ENCODE assay signal across 8 cellular contexts in genomic region chr19:53192771-53193533, GRCh38. TPM values are rescaled to one million over a fixed set of nuclear protein-coding genes. Genes with fewer than 3 reads are reported as not detected.
DNase-seq lines count a peak whose midpoint lies in the region; ATAC-seq, FAIRE-seq and TF ChIP-seq lines count a peak whose summit lies in the region.

TSS of gene ZNF665 (minus strand) at chr19:53193358. CDS start at chr19:53182898, 10,460 bp downstream.

- POLR2A ChIA-PET in OCI-LY7 (lab: Charles Lee): no interaction called here
- POLR2A ChIA-PET in naive thymus-derived CD8-positive, alpha-beta T cell (lab: Charles Lee): interaction anchor here (0.6 to 0.7 kb wide), 3 partner anchors 185 to 327 kb away, joined by 3 to 5 read pairs (median 3); no protein-coding TSS in a partner anchor

- no peaks in the 10 kb centered on the region for H4K20me1 ChIP-seq in OCI-LY7 (ENCODE audit: insufficient read depth, low read length)

- ATAC-seq in naive thymus-derived CD8-positive, alpha-beta T cell: peak; percentile 57 to 67
- no peak for ATAC-seq in HG03025 (IDR thresholded peaks at IDR 0.05; ENCODE audit: low FRiP score, unreplicated experiment)

- H3K4me1 ChIP-seq in BE2C (no peaks in the 10 kb centered on the region), OCI-LY7 (ENCODE audit: insufficient read depth, low read length, poor library complexity, severe bottlenecking) (peaks cover 32% of the 10 kb centered on the region)

- H3K9me2 ChIP-seq in OCI-LY7 (ENCODE audit: insufficient read depth, low read length): no peaks in the 10 kb centered on the region

- peak within 1 kb of the TSS; percentile 80 for H3K4me3 Mint-ChIP-seq in activated T-helper 2 cell treated with anti-CD3 and anti-CD28 coated beads, Interferon-gamma antibody, Interleukin-2, Interleukin-4, amounts not matched to agents 10 μg/mL and 5 μg/mL and 100 μg/mL, durations not matched to agents 14 hours and 24 hours and 36 hours (ENCODE audit: low read depth)
- H3K4me3 Mint-ChIP-seq in naive thymus-derived CD8-positive, alpha-beta T cell: peak within 1 kb of the TSS; percentile 89 to 96 (median 91)

- H3K4me3 ChIP-seq in BE2C (ENCODE audit: low read depth, low read length) (peak within 1 kb of the TSS; percentile 64), OCI-LY7 (ENCODE audit: low read depth, low read length, poor library complexity, severe bottlenecking) (peak within 1 kb of the TSS; percentile 99), fibroblast of pulmonary artery (replicated peaks; ENCODE audit: low read depth, low read length) (peak within 1 kb of the TSS; percentile 88)

- peaks cover 33% of the 10 kb centered on the region for H3K36me3 Mint-ChIP-seq in activated T-helper 2 cell treated with anti-CD3 and anti-CD28 coated beads, Interferon-gamma antibody, Interleukin-2, Interleukin-4, amounts not matched to agents 10 μg/mL and 5 μg/mL and 100 μg/mL, durations not matched to agents 14 hours and 24 hours and 36 hours (ENCODE audit: low read depth)
- peaks cover 8 to 44% (median 20%) of the 10 kb centered on the region in 3 donors for H3K36me3 Mint-ChIP-seq in naive thymus-derived CD8-positive, alpha-beta T cell

- peak within 1 kb of the TSS; percentile 93 for H3K4me2 ChIP-seq in OCI-LY7 (ENCODE audit: low read length)

- peak within 1 kb of the TSS; percentile 47 for H3K27ac ChIP-seq in OCI-LY7 (ENCODE audit: low read depth, low read length, poor library complexity, severe bottlenecking)

- TF ChIP-seq CTCF in BE2C (IDR thresholded peaks at IDR 0.05; ENCODE audit: low read depth, low read length) (no peak), OCI-LY7 (conservative IDR thresholded peaks at IDR 0.05; ENCODE audit: low read length) (no peak), fibroblast of pulmonary artery (IDR thresholded peaks at IDR 0.05; ENCODE audit: low read length, missing control alignments) (no peak)

- H2AFZ ChIP-seq in OCI-LY7 (ENCODE audit: low read length): peak within 1 kb of the TSS; percentile 78

- H3K27me3 Mint-ChIP-seq in activated T-helper 2 cell treated with anti-CD3 and anti-CD28 coated beads, Interferon-gamma antibody, Interleukin-2, Interleukin-4, amounts not matched to agents 10 μg/mL and 5 μg/mL and 100 μg/mL, durations not matched to agents 14 hours and 24 hours and 36 hours (ENCODE audit: low read depth): no peaks in the 10 kb centered on the region
- H3K27me3 Mint-ChIP-seq in naive thymus-derived CD8-positive, alpha-beta T cell: peaks cover 0 to 5% (median 0%) of the 10 kb centered on the region in 5 donors

- peaks cover 8% of the 10 kb centered on the region; the same call in 1 of the 2 replicates for H3K79me2 ChIP-seq in OCI-LY7 (ENCODE audit: insufficient read depth, low read depth, low read length)

- peak within 1 kb of the TSS; percentile 69 for H3K27ac Mint-ChIP-seq in activated T-helper 2 cell treated with anti-CD3 and anti-CD28 coated beads, Interferon-gamma antibody, Interleukin-2, Interleukin-4, amounts not matched to agents 10 μg/mL and 5 μg/mL and 100 μg/mL, durations not matched to agents 14 hours and 24 hours and 36 hours
- H3K27ac Mint-ChIP-seq in naive thymus-derived CD8-positive, alpha-beta T cell: peak within 1 kb of the TSS; percentile 90 to 98 (median 94)

- DNase-seq in BE2C (peak; percentile 82), H54 (ENCODE audit: insufficient read length, low spot score) (peak; percentile 69), OCI-LY7 (ENCODE audit: low spot score) (peak; percentile 93), fibroblast of pulmonary artery (ENCODE audit: low read depth) (peak; percentile 87)
- peak; percentile 79 for DNase-seq in activated T-helper 2 cell treated with anti-CD3 and anti-CD28 coated beads, Interferon-gamma antibody, Interleukin-2, Interleukin-4, amounts not matched to agents 10 μg/mL and 5 μg/mL and 100 μg/mL, durations not matched to agents 14 hours and 24 hours and 36 hours (ENCODE audit: low spot score)
- DNase-seq in naive thymus-derived CD8-positive, alpha-beta T cell: peak; percentile 61 to 94 (median 74)
- DNase-seq in stimulated activated CD8-positive, alpha-beta memory T cell treated with anti-CD3 and anti-CD28 coated beads, Interleukin-7, amount 100 ng/mL, for 24 hours (ENCODE audit: low read depth): peak; percentile 57

- peak; percentile 52; the same call in 1 of the 2 replicates for TF ChIP-seq POLR2A in H54 (IDR thresholded peaks at IDR 0.05; ENCODE audit: low read depth, low read length)

- intact Hi-C loops in OCI-LY7 (cut with micrococcal nuclease; ENCODE audit: unreplicated experiment): loop anchor here (10.0 kb wide), 2 partner anchors 142 to 202 kb away; partner anchors contain the start of genes ZNF765 and ZNF845
- intact Hi-C loops in activated T-helper 2 cell treated with anti-CD3 and anti-CD28 coated beads, Interferon-gamma antibody, Interleukin-2, Interleukin-4, amounts not matched to agents 10 μg/mL and 5 μg/mL and 100 μg/mL, durations not matched to agents 14 hours and 24 hours and 36 hours (cut with micrococcal nuclease): loop anchor here (1.0 to 10.0 kb wide), 4 partner anchors 35 to 832 kb away; partner anchors contain the start of gene ZNF813

- H3K9me3 ChIP-seq in BE2C (no peaks in the 10 kb centered on the region; the same call in 1 of the 2 replicates), OCI-LY7 (ENCODE audit: low read length) (no peaks in the 10 kb centered on the region)

- H3K36me3 ChIP-seq in BE2C: no peaks in the 10 kb centered on the region
- peaks cover 20% of the 10 kb centered on the region for H3K36me3 ChIP-seq in OCI-LY7 (ENCODE audit: insufficient read depth, low read length)

- H3K27me3 ChIP-seq in BE2C: no peaks in the 10 kb centered on the region

- no peak for FAIRE-seq in H54 (lab: Jason Lieb, UNC)

- TSS peak; percentile 89 for BruUV-seq in OCI-LY7 (replicated peaks; lab: Mats Ljungman, UMichigan)

- H3K4me1 Mint-ChIP-seq in activated T-helper 2 cell treated with anti-CD3 and anti-CD28 coated beads, Interferon-gamma antibody, Interleukin-2, Interleukin-4, amounts not matched to agents 10 μg/mL and 5 μg/mL and 100 μg/mL, durations not matched to agents 14 hours and 24 hours and 36 hours (ENCODE audit: low read depth): peaks cover 24% of the 10 kb centered on the region
- peaks cover 21 to 48% (median 42%) of the 10 kb centered on the region in 4 donors for H3K4me1 Mint-ChIP-seq in naive thymus-derived CD8-positive, alpha-beta T cell

- CTCF ChIA-PET in OCI-LY7 (lab: Charles Lee; ENCODE audit: unreplicated experiment): no interaction called here

- peaks cover 50% of the 10 kb centered on the region for H3K9me3 Mint-ChIP-seq in activated T-helper 2 cell treated with anti-CD3 and anti-CD28 coated beads, Interferon-gamma antibody, Interleukin-2, Interleukin-4, amounts not matched to agents 10 μg/mL and 5 μg/mL and 100 μg/mL, durations not matched to agents 14 hours and 24 hours and 36 hours
- H3K9me3 Mint-ChIP-seq in naive thymus-derived CD8-positive, alpha-beta T cell: peaks cover 0 to 66% (median 34%) of the 10 kb centered on the region in 9 donors

RNA-seq across cellular contexts. Expression of gene ZNF665, which starts in this region (rescaled TPM):
- polyA plus RNA-seq in BE2C (2012; ENCODE audit: insufficient read depth, insufficient read length, low read depth): 0.22 TPM
- total RNA-seq in OCI-LY7 (2014; rRNA removed; shearing (Covaris generic)): 3.3 and 12.2 TPM in 2 replicates
- 9.8 and 12.2 TPM in 2 replicates for total RNA-seq in OCI-LY7 (2022)
- 2.1 and 3.1 TPM in 2 replicates for total RNA-seq in activated T-helper 2 cell treated with anti-CD3 and anti-CD28 coated beads, Interferon-gamma antibody, Interleukin-2, Interleukin-4, amounts not matched to agents 10 μg/mL and 5 μg/mL and 100 μg/mL, durations not matched to agents 14 hours and 24 hours and 36 hours
- total RNA-seq in naive thymus-derived CD8-positive, alpha-beta T cell: 10 to 100 TPM; 12.9 to 15.3 TPM
- polyA plus RNA-seq in naive thymus-derived CD8-positive, alpha-beta T cell: 10 to 100 TPM in 1 of 3 donors, 1 to 10 TPM in 2; 7.5 to 10.1 (median 8.3) TPM
